ENCODE assay signal across 1 cellular context in the genomic region with DNA sequence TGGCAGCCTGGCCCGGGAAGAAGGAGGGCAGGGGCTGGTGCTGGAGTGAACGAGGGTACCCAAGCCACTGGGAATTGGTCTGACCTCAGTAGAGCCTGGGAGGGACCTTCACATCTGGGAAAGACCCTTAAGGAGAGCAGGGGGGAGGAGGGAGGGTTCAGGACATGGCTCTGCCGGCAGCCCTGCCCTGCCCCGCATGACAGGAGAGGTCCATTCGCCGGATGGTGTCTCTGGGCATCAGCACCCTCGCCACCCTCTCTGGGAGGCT.
TF ChIP-seq lines count a peak whose summit lies in the region.

No MANE protein-coding gene starts in this region.

TF ChIP-seq in IMR-90, 13 proteins besides CTCF, POLR2A, EP300 and RAD21:
- TF ChIP-seq CHD1 (IDR thresholded peaks at IDR 0.05; ENCODE audit: low read depth, low read length) = no peak
- TF ChIP-seq, protein P1, sequence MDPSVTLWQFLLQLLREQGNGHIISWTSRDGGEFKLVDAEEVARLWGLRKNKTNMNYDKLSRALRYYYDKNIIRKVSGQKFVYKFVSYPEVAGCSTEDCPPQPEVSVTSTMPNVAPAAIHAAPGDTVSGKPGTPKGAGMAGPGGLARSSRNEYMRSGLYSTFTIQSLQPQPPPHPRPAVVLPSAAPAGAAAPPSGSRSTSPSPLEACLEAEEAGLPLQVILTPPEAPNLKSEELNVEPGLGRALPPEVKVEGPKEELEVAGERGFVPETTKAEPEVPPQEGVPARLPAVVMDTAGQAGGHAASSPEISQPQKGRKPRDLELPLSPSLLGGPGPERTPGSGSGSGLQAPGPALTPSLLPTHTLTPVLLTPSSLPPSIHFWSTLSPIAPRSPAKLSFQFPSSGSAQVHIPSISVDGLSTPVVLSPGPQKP (IDR thresholded peaks at IDR 0.05; ENCODE audit: borderline replicate concordance, low read depth, low read length) = no peak
- TF ChIP-seq RFX5 (IDR thresholded peaks at IDR 0.05; ENCODE audit: low read depth, low read length) = no peak
- TF ChIP-seq BHLHE40 (IDR thresholded peaks at IDR 0.05; ENCODE audit: low read depth, low read length) = no peak
- TF ChIP-seq, protein P2, sequence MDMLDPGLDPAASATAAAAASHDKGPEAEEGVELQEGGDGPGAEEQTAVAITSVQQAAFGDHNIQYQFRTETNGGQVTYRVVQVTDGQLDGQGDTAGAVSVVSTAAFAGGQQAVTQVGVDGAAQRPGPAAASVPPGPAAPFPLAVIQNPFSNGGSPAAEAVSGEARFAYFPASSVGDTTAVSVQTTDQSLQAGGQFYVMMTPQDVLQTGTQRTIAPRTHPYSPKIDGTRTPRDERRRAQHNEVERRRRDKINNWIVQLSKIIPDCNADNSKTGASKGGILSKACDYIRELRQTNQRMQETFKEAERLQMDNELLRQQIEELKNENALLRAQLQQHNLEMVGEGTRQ (IDR thresholded peaks at IDR 0.05; ENCODE audit: low read depth, low read length) = no peak
- no peak for TF ChIP-seq MAFK (IDR thresholded peaks at IDR 0.05; ENCODE audit: low read depth, low read length)
- no peak for TF ChIP-seq MAZ (IDR thresholded peaks at IDR 0.05; ENCODE audit: borderline replicate concordance, low read depth, low read length)
- TF ChIP-seq NFE2L2 (IDR thresholded peaks at IDR 0.05; ENCODE audit: low read depth, low read length) = no peak
- no peak for TF ChIP-seq CEBPB (IDR thresholded peaks at IDR 0.05; ENCODE audit: low read depth, low read length)
- TF ChIP-seq MXI1 (IDR thresholded peaks at IDR 0.05; ENCODE audit: borderline replicate concordance, low read depth, low read length) = no peak
- no peak for TF ChIP-seq RCOR1 (IDR thresholded peaks at IDR 0.05; ENCODE audit: insufficient replicate concordance, low read length)
- no peak for TF ChIP-seq FOS (IDR thresholded peaks at IDR 0.05; ENCODE audit: low read depth, low read length)
- no peak for TF ChIP-seq SMC3 (IDR thresholded peaks at IDR 0.05; ENCODE audit: low read depth, low read length)
